ENCODE assay signal across 9 cellular contexts in genomic region chr1:213986020-213986924, GRCh38. TPM values are rescaled to one million over a fixed set of nuclear protein-coding genes. Genes with fewer than 3 reads are reported as not detected.
DNase-seq lines count a peak whose midpoint lies in the region; ATAC-seq, FAIRE-seq and TF ChIP-seq lines count a peak whose summit lies in the region.
"Had no signal": no experiment of that assay in that cellular context is flagged by ENCODE, and none has a peak within 500 bp of the region (broad histone marks: within the 10 kb centered on the region; RNA-seq: fewer than 3 reads in every experiment).

No MANE protein-coding gene starts in this region.

- H3K4me3 ChIP-seq in ectodermal cell (ENCODE audit: insufficient read depth, low read depth, low read length) (peak overlapping the region; percentile 55), neural progenitor cell (peak overlapping the region; percentile 77)

- H3K4me1 Mint-ChIP-seq in activated CD4-positive, alpha-beta T cell treated with anti-CD3 and anti-CD28 coated beads for 36 hours = peaks cover 40% of the 10 kb centered on the region
- H3K4me1 Mint-ChIP-seq in neural progenitor cell = peaks cover 61% of the 10 kb centered on the region

- H3K4me1 ChIP-seq in ectodermal cell (ENCODE audit: control insufficient read depth, insufficient read depth, low read length) = peaks cover 42% of the 10 kb centered on the region
- H3K4me1 ChIP-seq in neural progenitor cell = peaks cover 66% of the 10 kb centered on the region

- no peaks in the 10 kb centered on the region for H3K9me3 Mint-ChIP-seq in activated CD4-positive, alpha-beta T cell treated with anti-CD3 and anti-CD28 coated beads for 36 hours (ENCODE audit: low read depth)
- H3K9me3 Mint-ChIP-seq in neural progenitor cell = no peaks in the 10 kb centered on the region

- intact Hi-C loops in activated CD4-positive, alpha-beta T cell treated with anti-CD3 and anti-CD28 coated beads for 36 hours (cut with DNase I, micrococcal nuclease) = loop anchor here in 1 of 2 experiments (5.0 kb wide), 2 partner anchors 224 to 1581 kb away; partner anchors contain the start of gene KCTD3

- H3K36me3 ChIP-seq in ectodermal cell (ENCODE audit: control insufficient read depth, insufficient read depth, low read length) = no peaks in the 10 kb centered on the region
- H3K36me3 ChIP-seq in neural progenitor cell = no peaks in the 10 kb centered on the region

- no peak overlapping the region for H3K9ac ChIP-seq in neural progenitor cell

- WGBS in ectodermal cell, 2 experiments = 1% methylated on average over 30 to 31 of the region's 31 CpGs

- H3K27me3 ChIP-seq in ectodermal cell (ENCODE audit: control insufficient read depth, insufficient read depth, low read length, poor library complexity, severe bottlenecking) = peaks cover 81% of the 10 kb centered on the region
- H3K27me3 ChIP-seq in neural progenitor cell = peaks cover 94% of the 10 kb centered on the region

- peaks cover 34% of the 10 kb centered on the region for H4K20me1 ChIP-seq in neural progenitor cell (ENCODE audit: low read depth)

- peak; percentile 33 for FAIRE-seq in HTR-8/SVneo (lab: Jason Lieb, UNC)

- H3K27me3 Mint-ChIP-seq in activated CD4-positive, alpha-beta T cell treated with anti-CD3 and anti-CD28 coated beads for 36 hours = peaks cover 90% of the 10 kb centered on the region
- H3K27me3 Mint-ChIP-seq in neural progenitor cell (ENCODE audit: insufficient read depth, low read depth) = peaks cover 77% of the 10 kb centered on the region

- TF ChIP-seq CTCF in neural progenitor cell (IDR thresholded peaks at IDR 0.05) = no peak

- H3K27ac ChIP-seq in ectodermal cell (ENCODE audit: insufficient read depth, low read depth, low read length, poor library complexity, severe bottlenecking) (no peak overlapping the region), neural progenitor cell (no peak overlapping the region)

- H3K4me3 Mint-ChIP-seq in activated CD4-positive, alpha-beta T cell treated with anti-CD3 and anti-CD28 coated beads for 36 hours = peak overlapping the region; percentile 26
- peak overlapping the region; percentile 97 for H3K4me3 Mint-ChIP-seq in neural progenitor cell

- CTCF ChIA-PET in activated CD4-positive, alpha-beta T cell treated with anti-CD3 and anti-CD28 coated beads for 36 hours (lab: Charles Lee) = interaction anchor here (1.8 kb wide), 1 partner anchor 8 kb away, joined by 4 read pairs; no protein-coding TSS in a partner anchor

- H3K4me2 ChIP-seq in neural progenitor cell = peak overlapping the region; percentile 97

- H3K9me3 ChIP-seq in ectodermal cell (ENCODE audit: control insufficient read depth, low read length) (no peaks in the 10 kb centered on the region), neural progenitor cell (ENCODE audit: low read depth) (no peaks in the 10 kb centered on the region)

- H3K36me3 Mint-ChIP-seq in activated CD4-positive, alpha-beta T cell treated with anti-CD3 and anti-CD28 coated beads for 36 hours (ENCODE audit: low read depth) = no peaks in the 10 kb centered on the region
- no peaks in the 10 kb centered on the region for H3K36me3 Mint-ChIP-seq in neural progenitor cell

- no peak overlapping the region for H3K27ac Mint-ChIP-seq in activated CD4-positive, alpha-beta T cell treated with anti-CD3 and anti-CD28 coated beads for 36 hours
- no peak overlapping the region for H3K27ac Mint-ChIP-seq in neural progenitor cell

- peaks cover 71% of the 10 kb centered on the region for H3F3A ChIP-seq in neural progenitor cell (ENCODE audit: low read depth)

- POLR2A ChIA-PET in activated CD4-positive, alpha-beta T cell treated with anti-CD3 and anti-CD28 coated beads for 36 hours (lab: Charles Lee) = no interaction called here

- ATAC-seq in activated CD4-positive, alpha-beta T cell treated with anti-CD3 and anti-CD28 coated beads for 36 hours = no peak
- ATAC-seq in HG03097 (IDR thresholded peaks at IDR 0.05; ENCODE audit: low FRiP score, unreplicated experiment) = no peak

- no peak for DNase-seq in activated CD4-positive, alpha-beta T cell treated with anti-CD3 and anti-CD28 coated beads for 36 hours
- DNase-seq in activated CD4-positive, alpha-beta T cell treated with anti-CD3 and anti-CD28 coated beads for 1 hour = no peak
- DNase-seq in HTR-8/SVneo (ENCODE audit: insufficient read length, low spot score) = no peak
- DNase-seq in neural progenitor cell (ENCODE audit: low spot score) = peak; percentile 26
- no peak for DNase-seq in SIG-M5 treated with dmso at 0.1 percent for 504 hours (lab: John Stamatoyannopoulos, UW; ENCODE audit: unreplicated experiment)
- DNase-seq in NCI-H2171 (lab: John Stamatoyannopoulos, UW) = no peak
- DNase-seq: RPMI8226 had no signal

- H3K79me2 ChIP-seq in neural progenitor cell (ENCODE audit: low read depth) = no peaks in the 10 kb centered on the region

- no peak overlapping the region for H2AFZ ChIP-seq in neural progenitor cell (replicated peaks)

RNA-seq across cellular contexts. Expression of gene PROX1, which starts 1.5 kb away (rescaled TPM):
- under 1 TPM; 0.09 to 0.14 TPM for total RNA-seq in activated CD4-positive, alpha-beta T cell treated with anti-CD3 and anti-CD28 coated beads for 36 hours
- 8.6 TPM for polyA plus RNA-seq in ectodermal cell (2013, experiment 1 of 4)
- polyA plus RNA-seq in ectodermal cell (2013, experiment 2 of 4) = 5.8 TPM
- polyA plus RNA-seq in ectodermal cell (2013, experiment 3 of 4) = 4.3 TPM
- polyA plus RNA-seq in ectodermal cell (2013, experiment 4 of 4) = 5.5 TPM
- 1.3 and 5.0 TPM in 2 replicates for total RNA-seq in neural progenitor cell (ENCODE audit: low replicate concordance)
